Comparison of ENCODE assay signal across 21 cellular contexts in genomic region chr2:11352781-11353537, GRCh38. TPM values are rescaled to one million over a fixed set of nuclear protein-coding genes. Genes with fewer than 3 reads are reported as not detected.
DNase-seq lines count a peak whose midpoint lies in the region; ATAC-seq, FAIRE-seq and TF ChIP-seq lines count a peak whose summit lies in the region.
"Had no signal": no experiment of that assay in that cellular context is flagged by ENCODE, and none has a peak within 500 bp of the region (broad histone marks: within the 10 kb centered on the region; RNA-seq: fewer than 3 reads in every experiment).

No MANE protein-coding gene starts in this region.

- H3K79me2 ChIP-seq in K562 (ENCODE audit: control insufficient read depth, insufficient read depth, low read length) = no peaks in the 10 kb centered on the region

- WGBS in IMR-90 (ENCODE audit: extremely low coverage in 2 of 2, insufficient read length in 1 of 2), 2 experiments = 82% methylated on average over 3 of the region's 10 CpGs; no CpG with 5 or more reads in 1 of the 2 experiments
- 59% methylated on average over 10 of the region's 10 CpGs for WGBS in K562 (ENCODE audit: insufficient coverage, low coverage, missing lambda C conversion rate)
- 59% methylated on average over 10 of the region's 10 CpGs for WGBS in prostate gland

- H2BK120ac ChIP-seq in IMR-90 (ENCODE audit: low read depth, low read length) = no peak overlapping the region

- H3K27ac Mint-ChIP-seq in osteocyte (ENCODE audit: unreplicated experiment) = no peak overlapping the region
- H3K27ac Mint-ChIP-seq: B cell, CD14-positive monocyte, HFFc6 had no signal

- no peak overlapping the region; the same call in 1 of the 2 replicates for H3K14ac ChIP-seq in IMR-90 (replicated peaks; ENCODE audit: low read depth, low read length)

- no peak overlapping the region for H3K56ac ChIP-seq in IMR-90 (ENCODE audit: extremely low read depth, insufficient read depth, low read length)

- H4K8ac ChIP-seq in IMR-90 (ENCODE audit: low read depth in 2 of 2, low read length in 2 of 2) = no peak overlapping the region

- H2AK9ac ChIP-seq in IMR-90 (replicated peaks; ENCODE audit: low read depth, low read length, poor library complexity) = no peak overlapping the region

- POLR2A ChIA-PET in IMR-90 (lab: Charles Lee; ENCODE audit: unreplicated experiment) = no interaction called here
- POLR2A ChIA-PET in K562 (lab: Yijun Ruan, JAX) = no interaction called here

- no peaks in the 10 kb centered on the region for H4K20me1 ChIP-seq in IMR-90 (ENCODE audit: insufficient read depth, low read length)
- no peaks in the 10 kb centered on the region for H4K20me1 ChIP-seq in K562 (replicated peaks; ENCODE audit: control insufficient read depth, insufficient read depth, low read length)

- CTCF ChIA-PET in IMR-90 (lab: Yijun Ruan, JAX) = interaction anchor here (0.8 kb wide), 1 partner anchor 22 kb away, joined by 4 read pairs; no protein-coding TSS in a partner anchor
- CTCF ChIA-PET in K562 (lab: Yijun Ruan, JAX; ENCODE audit: low intra/inter-chr PET ratio) = no interaction called here

- no peak overlapping the region for H3K4me3 Mint-ChIP-seq in osteocyte (ENCODE audit: unreplicated experiment)
- H3K4me3 Mint-ChIP-seq: B cell, CD14-positive monocyte, H9, HFFc6 had no signal

- H3K9me3 Mint-ChIP-seq in osteocyte (ENCODE audit: unreplicated experiment) = no peaks in the 10 kb centered on the region
- H3K9me3 Mint-ChIP-seq: H9, HFFc6 had no signal

- H3K4me1 Mint-ChIP-seq in osteocyte (ENCODE audit: unreplicated experiment) = no peaks in the 10 kb centered on the region
- H3K4me1 Mint-ChIP-seq: B cell, CD14-positive monocyte had no signal

- 0 out of 2 replicates have a peak overlapping the region, but pooled peaks have one; percentile 14 for H2AK5ac ChIP-seq in IMR-90 (ENCODE audit: low read depth, low read length)

- H3K23ac ChIP-seq in IMR-90 (ENCODE audit: low read depth, low read length) = no peak overlapping the region

- H3K36me3 ChIP-seq in IMR-90 (ENCODE audit: control insufficient read depth, insufficient read depth, low read length) = no peaks in the 10 kb centered on the region
- H3K36me3 ChIP-seq in K562 (ENCODE audit: control insufficient read depth, insufficient read depth, low read length) = no peaks in the 10 kb centered on the region
- H3K36me3 ChIP-seq in prostate gland = no peaks in the 10 kb centered on the region

- H4K91ac ChIP-seq in IMR-90 (ENCODE audit: insufficient read depth, low read depth, low read length) = no peak overlapping the region

- TF ChIP-seq POLR2A in IMR-90 (IDR thresholded peaks at IDR 0.05; ENCODE audit: low read depth, low read length) = no peak
- TF ChIP-seq POLR2A in K562 (conservative IDR thresholded peaks at IDR 0.05) = no peak
- no peak for TF ChIP-seq POLR2A in prostate gland (IDR thresholded peaks at IDR 0.05)

- FAIRE-seq in K562 (lab: Jason Lieb, UNC) = no peak
- FAIRE-seq: A549 had no signal

- no peaks in the 10 kb centered on the region for H3K9me3 ChIP-seq in IMR-90 (ENCODE audit: control insufficient read depth, insufficient read depth, low read length)
- H3K9me3 ChIP-seq in K562 (replicated peaks; ENCODE audit: control insufficient read depth, insufficient read depth, low read depth, low read length) = no peaks in the 10 kb centered on the region
- no peaks in the 10 kb centered on the region for H3K9me3 ChIP-seq in prostate gland
- H3K9me3 ChIP-seq: A549 had no signal

- no peak for TF ChIP-seq RAD21 in IMR-90 (IDR thresholded peaks at IDR 0.05; ENCODE audit: low read length)
- TF ChIP-seq RAD21 in K562 (CRISPR knock-in tag; conservative IDR thresholded peaks at IDR 0.05 in 1 of 2, IDR thresholded peaks at IDR 0.05 in 1 of 2) = no peak

- ATAC-seq in IMR-90 (ENCODE audit: low read depth) = no peak
- ATAC-seq in K562 = no peak
- no peak for ATAC-seq in GM21619 (IDR thresholded peaks at IDR 0.05; ENCODE audit: unreplicated experiment)
- ATAC-seq: A549, Panc1 had no signal

- no peaks in the 10 kb centered on the region for H3K27me3 Mint-ChIP-seq in osteocyte (ENCODE audit: unreplicated experiment)

- no peak overlapping the region for H2BK5ac ChIP-seq in IMR-90 (ENCODE audit: low read depth, low read length, poor library complexity, severe bottlenecking)

- H3K4me3 ChIP-seq in IMR-90 (ENCODE audit: insufficient read depth, low read depth, low read length) (no peak overlapping the region), K562 (no peak overlapping the region), prostate gland (no peak overlapping the region)
- H3K4me3 ChIP-seq: A549 had no signal

- H3K4me1 ChIP-seq in IMR-90 (ENCODE audit: control insufficient read depth, insufficient read depth, low read length) (peaks cover 7% of the 10 kb centered on the region), K562 (replicated peaks in 1 of 2; ENCODE audit: control insufficient read depth in 2 of 2, insufficient read depth in 2 of 2, low read length in 2 of 2) (peaks cover 0 to 2% of the 10 kb centered on the region in 2 experiments; a peak in 1 of 5 replicates), prostate gland (replicated peaks) (no peaks in the 10 kb centered on the region)
- H3K4me1 ChIP-seq: A549 had no signal

- H4K5ac ChIP-seq in IMR-90 (ENCODE audit: low read depth, low read length) = no peak overlapping the region

- H2AFZ ChIP-seq in IMR-90 (replicated peaks; ENCODE audit: low read length, poor library complexity) = peak overlapping the region; percentile 56
- H2AFZ ChIP-seq in K562 (ENCODE audit: low read depth, low read length) = peak overlapping the region; percentile 69; the same call in 1 of the 2 replicates

- intact Hi-C loops in IMR-90 (cut with micrococcal nuclease) (no loop called here), K562 (cut with micrococcal nuclease) (no loop called here), prostate gland (cut with DNase I) (loop anchor here (10.0 kb wide), 1 partner anchor 232 kb away; no protein-coding TSS in a partner anchor)

- no peak for DNase-seq in IMR-90
- DNase-seq in K562 (ENCODE audit: extremely low read depth in 1 of 4, low spot score in 3 of 4) = no peak
- peak; percentile 44 for DNase-seq in left kidney (ENCODE audit: low read depth, low spot score)
- DNase-seq in prostate gland (ENCODE audit: low spot score) = peak; percentile 65
- no peak for DNase-seq in hepatic stellate cell (ENCODE audit: low spot score)
- no peak for DNase-seq in osteocyte (ENCODE audit: extremely low spot score, unreplicated experiment)
- DNase-seq: DMS79; H9; HFFc6; NCI-H1092; NCI-H1436; NCI-H1930; NCI-H2227 treated with DMSO at 0.1 percent for 48 hours; NCI-H510A treated with DMSO at 0.1 percent for 48 hours; NCI-H748 treated with DMSO at 0.1 percent for 48 hours; NK-92 treated with Interleukin-12 subunit alpha and Interleukin-12 subunit beta, amount 100 ng/mL, for 24 hours had no signal

- TF ChIP-seq CTCF in IMR-90 (conservative IDR thresholded peaks at IDR 0.05; ENCODE audit: low read depth, low read length) = no peak
- TF ChIP-seq CTCF in K562 (IDR thresholded peaks at IDR 0.05 in 2 of 3, conservative IDR thresholded peaks at IDR 0.05 in 1 of 3; ENCODE audit: insufficient read depth in 2 of 3, low read depth in 1 of 3, low read length in 3 of 3) = no peak
- TF ChIP-seq CTCF in prostate gland (IDR thresholded peaks at IDR 0.05) = no peak
- no peak for TF ChIP-seq CTCF in osteocyte (IDR thresholded peaks at IDR 0.05)

- H3K4ac ChIP-seq in IMR-90 (ENCODE audit: low read depth, low read length) = no peak overlapping the region

- 0 out of 2 replicates have a peak, but pooled peaks cover 7% of the 10 kb centered on the region for H3K9me1 ChIP-seq in IMR-90 (ENCODE audit: insufficient read depth, low read length)
- no peaks in the 10 kb centered on the region for H3K9me1 ChIP-seq in K562 (ENCODE audit: control insufficient read depth, insufficient read depth, low read length)

- no peaks in the 10 kb centered on the region for H3K36me3 Mint-ChIP-seq in osteocyte (ENCODE audit: unreplicated experiment)
- H3K36me3 Mint-ChIP-seq: CD14-positive monocyte had no signal

- H3K18ac ChIP-seq in IMR-90 (ENCODE audit: low read depth, low read length) = no peak overlapping the region

- H3K27ac ChIP-seq in IMR-90 (ENCODE audit: insufficient read depth, low read length) (no peak overlapping the region), K562 (ENCODE audit: extremely low read depth, low read depth, low read length) (no peak overlapping the region), prostate gland (no peak overlapping the region)
- H3K27ac ChIP-seq: A549 had no signal

- no peaks in the 10 kb centered on the region for H3K79me1 ChIP-seq in IMR-90 (ENCODE audit: low read depth in 1 of 2, low read length in 2 of 2)

- H2BK15ac ChIP-seq in IMR-90 (ENCODE audit: low read depth, low read length) = no peak overlapping the region

- in situ Hi-C loops in IMR-90 (cut with MboI; ENCODE audit: low sequenced_read_pairs) (no loop called here), K562 (cut with MboI) (no loop called here)

- H3K9ac ChIP-seq in IMR-90 (ENCODE audit: low read depth, low read length) (no peak overlapping the region), K562 (ENCODE audit: insufficient read depth in 1 of 2, low read depth in 2 of 2, low read length in 2 of 2) (no peak overlapping the region)

- H3K27me3 ChIP-seq in IMR-90 (ENCODE audit: control insufficient read depth, insufficient read depth, low read length) = no peaks in the 10 kb centered on the region; the same call in 1 of the 2 replicates
- no peaks in the 10 kb centered on the region for H3K27me3 ChIP-seq in K562 (ENCODE audit: control insufficient read depth in 2 of 2, insufficient read depth in 2 of 2, low read length in 2 of 2)
- H3K27me3 ChIP-seq in prostate gland (replicated peaks; ENCODE audit: insufficient read depth) = no peaks in the 10 kb centered on the region

- dilution Hi-C loops in IMR-90 (cut with HindIII; ENCODE audit: low sequenced_read_pairs, unreplicated experiment) = no loop called here

- H3K4me2 ChIP-seq in IMR-90 (ENCODE audit: low read depth, low read length) (no peak overlapping the region), K562 (ENCODE audit: insufficient read depth, low read length) (no peak overlapping the region)
- H3K4me2 ChIP-seq: A549 had no signal

- H2BK20ac ChIP-seq in IMR-90 (ENCODE audit: low read depth, low read length) = no peak overlapping the region

- no TSS peak for BruUV-seq in IMR-90 (replicated peaks; lab: Mats Ljungman, UMichigan)
- no TSS peak for BruUV-seq in K562 (replicated peaks; lab: Mats Ljungman, UMichigan)

- TF ChIP-seq EP300 in K562 (IDR thresholded peaks at IDR 0.05; ENCODE audit: low read length) = no peak

RNA-seq across cellular contexts. Expression of gene ROCK2, which starts 8.5 kb away (rescaled TPM):
- total RNA-seq in IMR-90 (2012; rRNA removed) (28.3 and 59.7 TPM in 2 replicates), K562 (2014; rRNA removed) (14.3 and 15.0 TPM in 2 replicates), K562 (2014; rRNA removed; fragmentation: Illumina TruSeq; extraction: Trizol) (28.4 and 35.3 TPM in 2 replicates), K562 (2015; rRNA removed; fragmentation: Illumina TruSeq; extraction: Trizol) (28.1 and 30.6 TPM in 2 replicates), K562 (2021) (21.2 and 22.1 TPM in 2 replicates), prostate gland (10 to 100 TPM; 29.6 to 32.2 TPM), osteocyte (49.6 and 56.4 TPM in 2 replicates)
- polyA plus RNA-seq in IMR-90 (2012; rRNA removed) (7.1 and 9.0 TPM in 2 replicates), K562 (2011; rRNA removed) (6.8 and 10.6 TPM in 2 replicates), K562 (2014; fragmentation: Illumina TruSeq; extraction: Trizol) (13.4 and 16.5 TPM in 2 replicates), K562 (2014; fragmentation: Nextera tagmentation; extraction: Ambion mirVana) (1 to 10 TPM; 4.9 to 6.0 TPM), K562 (2014; rRNA removed) (10.6 and 10.7 TPM in 2 replicates)
- polyA plus RNA-seq in IMR-90 (2012; cell fraction: cytosol; rRNA removed) = 1.2 and 1.8 TPM in 2 replicates
- 1.1 and 6.1 TPM in 2 replicates for polyA plus RNA-seq in IMR-90 (2012; cell fraction: nucleus; rRNA removed; ENCODE audit: low replicate concordance)
- total RNA-seq in K562 (2011; cell fraction: chromatin; rRNA removed; ENCODE audit: low replicate concordance) = 16.6 and 83.8 TPM in 2 replicates
- 4.2 and 6.4 TPM in 2 replicates for total RNA-seq in K562 (2011; cell fraction: nucleolus; rRNA removed)
- 16.1 and 32.0 TPM in 2 replicates for total RNA-seq in K562 (2011; cell fraction: nucleoplasm; rRNA removed)
- polyA plus RNA-seq in K562 (2011; cell fraction: cytosol; rRNA removed) = 1.6 and 3.5 TPM in 2 replicates
- polyA plus RNA-seq in K562 (2011; cell fraction: nucleus; rRNA removed) = 4.2 and 5.4 TPM in 2 replicates
- polyA plus RNA-seq in K562 (2012) = 10.8 and 12.3 TPM in 2 replicates
- polyA minus RNA-seq in K562 (2011; rRNA and poly(A)+ RNA removed) = 47.6 and 51.9 TPM in 2 replicates
- polyA minus RNA-seq in K562 (2011; cell fraction: cytosol; rRNA and poly(A)+ RNA removed) = 13.8 and 19.1 TPM in 2 replicates
- 13.7 and 34.7 TPM in 2 replicates for polyA minus RNA-seq in K562 (2011; cell fraction: nucleus; rRNA and poly(A)+ RNA removed)

Comparison
In these comparisons a context has a peak if more than half of its experiments do, and no peak if none do; other contexts are left out.
1. DNase-seq: peak in left kidney (single experiment) and prostate gland (single experiment); none in IMR-90 (single experiment), K562 (0 of 4), hepatic stellate cell (single experiment) and osteocyte (single experiment).